8 cellular contexts compared by ENCODE assay signal in genomic region chr11:101127348-101127698, GRCh38. TPM values are rescaled to one million over a fixed set of nuclear protein-coding genes. Genes with fewer than 3 reads are reported as not detected.
DNase-seq lines count a peak whose midpoint lies in the region; ATAC-seq, FAIRE-seq and TF ChIP-seq lines count a peak whose summit lies in the region.

No MANE protein-coding gene starts in this region.

- no peak overlapping the region for H3K27ac ChIP-seq in trophoblast cell (ENCODE audit: low read depth, low read length)

- CTCF ChIA-PET in Calu3 (lab: Charles Lee) = no interaction called here

- H3K36me3 ChIP-seq in trophoblast cell (ENCODE audit: control insufficient read depth in 1 of 2, insufficient read depth in 2 of 2, low read length in 2 of 2) = no peaks in the 10 kb centered on the region

- no peak overlapping the region for H3K4ac ChIP-seq in trophoblast cell (ENCODE audit: low read depth, low read length)

- no peak overlapping the region for H4K12ac ChIP-seq in trophoblast cell (ENCODE audit: low read depth, low read length)

- no peak overlapping the region for H2BK120ac ChIP-seq in trophoblast cell (ENCODE audit: insufficient read depth, low read length, poor library complexity)

- H2BK5ac ChIP-seq in trophoblast cell (ENCODE audit: low read depth, low read length, poor library complexity) = no peak overlapping the region

- H3K18ac ChIP-seq in trophoblast cell (ENCODE audit: low read length) = no peak overlapping the region

- H2AFZ ChIP-seq in trophoblast cell (ENCODE audit: insufficient read depth, low read length, poor library complexity) = peak overlapping the region; percentile 71

- H3K4me1 Mint-ChIP-seq in Calu3 (ENCODE audit: low read depth, unreplicated experiment) = no peaks in the 10 kb centered on the region

- H3K4me2 ChIP-seq in trophoblast cell (ENCODE audit: low read length) = peak overlapping the region; percentile 89

- H4K8ac ChIP-seq in trophoblast cell (ENCODE audit: low read depth, low read length) = no peak overlapping the region

- no peak for DNase-seq in Calu3
- DNase-seq in left cardiac atrium = peak; percentile 54
- DNase-seq in trophoblast cell = peak in 1 of 2 donors; percentile 23
- DNase-seq in A172 (ENCODE audit: low spot score) = no peak
- no peak for DNase-seq in NCI-H510A treated with DMSO at 0.1 percent for 48 hours (lab: John Stamatoyannopoulos, UW)
- DNase-seq in GM12892 (ENCODE audit: insufficient read length) = no peak
- DNase-seq in hippocampal formation (lab: John Stamatoyannopoulos, UW) = no peak

- H3K27me3 ChIP-seq in trophoblast cell (ENCODE audit: insufficient read depth, low read length) = peaks cover 38% of the 10 kb centered on the region

- no peak overlapping the region for H3K27ac Mint-ChIP-seq in Calu3 (ENCODE audit: unreplicated experiment)

- no CpG with 5 or more reads among the region's 45 CpGs for WGBS in trophoblast cell (ENCODE audit: extremely low coverage, insufficient coverage, insufficient read length)

- no peak overlapping the region for H2AK5ac ChIP-seq in trophoblast cell (ENCODE audit: low read length)

- ATAC-seq in SK-N-SH treated with all-trans-retinoic acid at 6 μM for 48 hours = peak; percentile 50
- peak; percentile 69 to 79 for ATAC-seq in left cardiac atrium

- intact Hi-C loops in Calu3 (cut with micrococcal nuclease; ENCODE audit: unreplicated experiment) = no loop called here
- intact Hi-C loops in left cardiac atrium (cut with DNase I) = loop anchor here in 1 of 2 donors (10.0 kb wide), 2 partner anchors 93 to 153 kb away; no protein-coding TSS in a partner anchor

- H3K9me3 Mint-ChIP-seq in Calu3 (ENCODE audit: low read depth, unreplicated experiment) = no peaks in the 10 kb centered on the region

- H4K91ac ChIP-seq in trophoblast cell (ENCODE audit: low read depth, low read length) = no peak overlapping the region

- no peaks in the 10 kb centered on the region for H3K79me1 ChIP-seq in trophoblast cell (ENCODE audit: low read length)

- H3K4me3 ChIP-seq in trophoblast cell (ENCODE audit: low read depth, low read length) = peak overlapping the region; percentile 57

- H3K9ac ChIP-seq in trophoblast cell (ENCODE audit: low read length) = no peak overlapping the region

- H3K36me3 Mint-ChIP-seq in Calu3 (ENCODE audit: insufficient read depth, unreplicated experiment) = no peaks in the 10 kb centered on the region

- TF ChIP-seq POLR2A in GM12892 (IDR thresholded peaks at IDR 0.05; ENCODE audit: low read depth, low read length) = no peak

- peaks cover 11% of the 10 kb centered on the region for H3K27me3 Mint-ChIP-seq in Calu3 (ENCODE audit: unreplicated experiment)

- H3K79me2 ChIP-seq in trophoblast cell (ENCODE audit: control insufficient read depth, insufficient read depth, low read length, poor library complexity) = no peaks in the 10 kb centered on the region

- H3K9me3 ChIP-seq in trophoblast cell (ENCODE audit: insufficient read depth, low read depth, low read length) = no peaks in the 10 kb centered on the region

- peak overlapping the region; percentile 49 for H3K4me3 Mint-ChIP-seq in Calu3 (ENCODE audit: low read depth, unreplicated experiment)

- peaks cover 12 to 13% of the 10 kb centered on the region in 2 experiments for H3K4me1 ChIP-seq in trophoblast cell (ENCODE audit: control insufficient read depth in 1 of 2, insufficient read depth in 2 of 2, low read length in 2 of 2)

- no peak for FAIRE-seq in GM12892 (lab: Jason Lieb, UNC)

- no peak for TF ChIP-seq CTCF in Calu3 (IDR thresholded peaks at IDR 0.05; ENCODE audit: unreplicated experiment)

- no peak overlapping the region for H2BK12ac ChIP-seq in trophoblast cell (ENCODE audit: low read length)

- BruUV-seq in Calu3 (replicated peaks; lab: Mats Ljungman, UMichigan) = no TSS peak

- H3K14ac ChIP-seq in trophoblast cell (ENCODE audit: low read length) = no peak overlapping the region

- H3K23ac ChIP-seq in trophoblast cell (ENCODE audit: low read length) = no peak overlapping the region

TF ChIP-seq in SK-N-SH treated with all-trans-retinoic acid at 6 μM for 48 hours, 23 proteins besides CTCF, POLR2A, EP300 and RAD21:
- TF ChIP-seq ZC3H10 (CRISPR knock-in tag; IDR thresholded peaks at IDR 0.05) (no peak), ZFP30 (CRISPR knock-in tag; IDR thresholded peaks at IDR 0.05) (no peak), TOX (CRISPR knock-in tag; IDR thresholded peaks at IDR 0.05; ENCODE audit: borderline replicate concordance) (no peak), SNAI2 (CRISPR knock-in tag; IDR thresholded peaks at IDR 0.05) (no peak)
TF ChIP-seq in SK-N-SH treated with all-trans-retinoic acid at 6 μM for 48 hours: peak in this region for 0.

RNA-seq across cellular contexts. Expression of gene PGR, which starts 2.3 kb away (rescaled TPM):
- total RNA-seq in Calu3 (2022) (not detected in 2 replicates), left cardiac atrium (1 to 10 TPM; 5.5 to 6.5 TPM)
- under 0.01 and 0.01 TPM in 2 replicates for polyA plus RNA-seq in trophoblast cell (2013)
- total RNA-seq in A172 (2014; rRNA removed; shearing (Covaris generic)) = not detected in 2 replicates
- not detected for polyA plus RNA-seq in GM12892 (2012; ENCODE audit: missing spikeins)
